In genomic region chr10:75137533-75138438, GRCh38 we compare ENCODE assay signal across 8 cellular contexts. TPM values are rescaled to one million over a fixed set of nuclear protein-coding genes. Genes with fewer than 3 reads are reported as not detected.
DNase-seq lines count a peak whose midpoint lies in the region; ATAC-seq and TF ChIP-seq lines count a peak whose summit lies in the region.

No MANE protein-coding gene starts in this region.

- BruUV-seq in Panc1 (replicated peaks; lab: Mats Ljungman, UMichigan): no TSS peak

- H3F3A ChIP-seq in neural progenitor cell (ENCODE audit: low read depth): peaks cover 17% of the 10 kb centered on the region

- H3K27me3 Mint-ChIP-seq in neural progenitor cell (ENCODE audit: insufficient read depth, low read depth): peaks cover 2% of the 10 kb centered on the region

- no peaks in the 10 kb centered on the region for H3K4me1 Mint-ChIP-seq in neural progenitor cell

- peaks cover 93% of the 10 kb centered on the region for H3K79me2 ChIP-seq in neural progenitor cell (ENCODE audit: low read depth)

- ATAC-seq in Panc1 (peak; percentile 88), HG03159 (IDR thresholded peaks at IDR 0.05; ENCODE audit: unreplicated experiment) (no peak)

- H3K9me3 ChIP-seq in Panc1 (ENCODE audit: control insufficient read depth, insufficient read depth, low read depth, low read length): no peaks in the 10 kb centered on the region
- H3K9me3 ChIP-seq in esophagus (ENCODE audit: control insufficient read depth in 2 of 2, insufficient read depth in 1 of 2, low read depth in 1 of 2, low read length in 1 of 2): no peaks in the 10 kb centered on the region
- H3K9me3 ChIP-seq in neural progenitor cell (ENCODE audit: low read depth): no peaks in the 10 kb centered on the region

- DNase-seq in activated T-cell treated with anti-CD3 and anti-CD28 coated beads for 24 hours (ENCODE audit: low read depth) (peak; percentile 26), activated T-cell treated with anti-CD3 and anti-CD28 coated beads for 4 hours (no peak), Panc1 (ENCODE audit: low read depth, low spot score) (peak; percentile 24), mesenteric fat pad (ENCODE audit: low spot score) (no peak), neural progenitor cell (ENCODE audit: low spot score) (no peak)
- peak; percentile 12 to 31 for DNase-seq in stimulated activated CD8-positive, alpha-beta memory T cell treated with anti-CD3 and anti-CD28 coated beads, Interleukin-15, amount 100 ng/mL, for 48 hours (ENCODE audit: low read depth in 2 of 2)

- H3K27ac ChIP-seq in Panc1 (ENCODE audit: low read length) (no peak overlapping the region), esophagus (ENCODE audit: low read depth in 2 of 2, low read length in 1 of 2) (peak overlapping the region; percentile 15 to 49), neural progenitor cell (no peak overlapping the region)

- CTCF ChIA-PET in Panc1 (lab: Charles Lee): no interaction called here

- TF ChIP-seq CTCF in Panc1 (IDR thresholded peaks at IDR 0.05): no peak
- no peak for TF ChIP-seq CTCF in neural progenitor cell (IDR thresholded peaks at IDR 0.05)

- H3K9ac ChIP-seq in neural progenitor cell: no peak overlapping the region

- no peaks in the 10 kb centered on the region for H3K9me3 Mint-ChIP-seq in neural progenitor cell

- H4K20me1 ChIP-seq in neural progenitor cell (ENCODE audit: low read depth): peaks cover 12% of the 10 kb centered on the region

- H3K4me3 Mint-ChIP-seq in neural progenitor cell: no peak overlapping the region

- H3K36me3 Mint-ChIP-seq in neural progenitor cell: no peaks in the 10 kb centered on the region

- POLR2A ChIA-PET in Panc1 (lab: Charles Lee): interaction anchor here (0.6 kb wide), 1 partner anchor 408 kb away, joined by 8 read pairs; no protein-coding TSS in a partner anchor

- H3K4me3 ChIP-seq in Panc1 (ENCODE audit: low read depth in 2 of 2, low read length in 2 of 2): no peak overlapping the region
- no peak overlapping the region for H3K4me3 ChIP-seq in esophagus (ENCODE audit: low read depth in 1 of 2, low read length in 2 of 2)
- no peak overlapping the region for H3K4me3 ChIP-seq in neural progenitor cell

- no peak overlapping the region for H2AFZ ChIP-seq in neural progenitor cell (replicated peaks)

- 38 to 47% methylated on average over 3 of the region's 3 CpGs for WGBS in esophagus, 2 donors

- H3K27me3 ChIP-seq in Panc1 (ENCODE audit: control insufficient read depth, insufficient read depth, low read length): no peaks in the 10 kb centered on the region
- H3K27me3 ChIP-seq in esophagus (ENCODE audit: control insufficient read depth in 1 of 2, insufficient read depth in 2 of 2, low read length in 2 of 2): no peaks in the 10 kb centered on the region
- H3K27me3 ChIP-seq in neural progenitor cell: no peaks in the 10 kb centered on the region

- H3K4me1 ChIP-seq in Panc1 (ENCODE audit: control insufficient read depth, insufficient read depth, low read length) (0 out of 2 replicates have a peak, but pooled peaks cover 3% of the 10 kb centered on the region), esophagus (ENCODE audit: control insufficient read depth in 2 of 2, insufficient read depth in 2 of 2, low read length in 1 of 2) (no peaks in the 10 kb centered on the region), neural progenitor cell (no peaks in the 10 kb centered on the region)

- no peak overlapping the region for H3K27ac Mint-ChIP-seq in neural progenitor cell

- in situ Hi-C loops in Panc1 (cut with HindIII; ENCODE audit: low pct_unique_long_range_greater_than_20kb, low sequenced_read_pairs): no loop called here

- intact Hi-C loops in Panc1 (cut with micrococcal nuclease; ENCODE audit: unreplicated experiment): no loop called here

- H3K36me3 ChIP-seq in Panc1 (ENCODE audit: control insufficient read depth, insufficient read depth, low read length): no peaks in the 10 kb centered on the region
- no peaks in the 10 kb centered on the region for H3K36me3 ChIP-seq in esophagus (ENCODE audit: control insufficient read depth in 2 of 2, insufficient read depth in 2 of 2, low read length in 1 of 2)
- H3K36me3 ChIP-seq in neural progenitor cell: no peaks in the 10 kb centered on the region

- H3K4me2 ChIP-seq in neural progenitor cell: no peak overlapping the region

RNA-seq across cellular contexts. Expression of gene SAMD8, which starts 26.3 kb away (rescaled TPM):
- total RNA-seq in Panc1 (2021; ENCODE audit: unreplicated experiment) (32.0 TPM), mesenteric fat pad (55.2 TPM), neural progenitor cell (ENCODE audit: low replicate concordance) (25.7 and 39.5 TPM in 2 replicates)
- 9.0 TPM for polyA plus RNA-seq in Panc1 (2012; ENCODE audit: insufficient read length)
- polyA plus RNA-seq in esophagus: 1 to 10 TPM; 8.1 to 9.7 TPM

Comparison
In these comparisons a context has a peak if more than half of its experiments do, and no peak if none do; other contexts are left out.
1. DNase-seq: peak in activated T-cell treated with anti-CD3 and anti-CD28 coated beads for 24 hours (single experiment), Panc1 (single experiment) and stimulated activated CD8-positive, alpha-beta memory T cell treated with anti-CD3 and anti-CD28 coated beads, Interleukin-15, amount 100 ng/mL, for 48 hours (2 of 2); none in activated T-cell treated with anti-CD3 and anti-CD28 coated beads for 4 hours (single experiment), mesenteric fat pad (single experiment) and neural progenitor cell (single experiment).
2. H3K27ac ChIP-seq: peak in esophagus (2 of 2); none in Panc1 (single experiment) and neural progenitor cell (single experiment).